In genomic region chr4:80017125-80017854, GRCh38 we compare ENCODE assay signal across 9 cellular contexts. TPM values are rescaled to one million over a fixed set of nuclear protein-coding genes. Genes with fewer than 3 reads are reported as not detected.
DNase-seq lines count a peak whose midpoint lies in the region; ATAC-seq and TF ChIP-seq lines count a peak whose summit lies in the region.
"Had no signal": no experiment of that assay in that cellular context is flagged by ENCODE, and none has a peak within 500 bp of the region (broad histone marks: within the 10 kb centered on the region; RNA-seq: fewer than 3 reads in every experiment).

No MANE protein-coding gene starts in this region.

- H2BK15ac ChIP-seq in neuronal stem cell (ENCODE audit: low read length), result no peak overlapping the region

- peaks cover 6% of the 10 kb centered on the region for H3K4me1 Mint-ChIP-seq in T-helper 17 cell
- H3K4me1 Mint-ChIP-seq: activated naive CD4-positive, alpha-beta T cell treated with anti-CD3 and anti-CD28 coated beads, Interleukin-2, amount 50 U/mL, for 24 hours had no signal

- POLR2A ChIA-PET in HEK293T (lab: Yijun Ruan, JAX), result no interaction called here

- no peak overlapping the region for H2BK12ac ChIP-seq in neuronal stem cell (ENCODE audit: low read length)

- no peak overlapping the region for H3K4ac ChIP-seq in neuronal stem cell (ENCODE audit: low read length)

- peaks cover 2% of the 10 kb centered on the region for H3K4me1 ChIP-seq in mucosa of descending colon (ENCODE audit: low read depth)
- no peaks in the 10 kb centered on the region for H3K4me1 ChIP-seq in neuronal stem cell (ENCODE audit: control insufficient read depth in 2 of 2, insufficient read depth in 1 of 2, low read depth in 1 of 2, low read length in 2 of 2)

- no peak overlapping the region for H4K8ac ChIP-seq in neuronal stem cell (ENCODE audit: low read depth, low read length)

- no peak overlapping the region for H3K23ac ChIP-seq in neuronal stem cell (ENCODE audit: low read depth, low read length, poor library complexity)

- ATAC-seq in GM18499 (IDR thresholded peaks at IDR 0.05; ENCODE audit: insufficient read depth, unreplicated experiment), result peak; percentile 56
- peak; percentile 66 for ATAC-seq in HG03097 (IDR thresholded peaks at IDR 0.05; ENCODE audit: low FRiP score, unreplicated experiment)
- ATAC-seq in T-helper 17 cell, result peak; percentile 58
- peak; percentile 40 for ATAC-seq in mucosa of descending colon
- ATAC-seq in GM21786 (IDR thresholded peaks at IDR 0.05; ENCODE audit: unreplicated experiment), result no peak

- no peak overlapping the region for H3K4me2 ChIP-seq in neuronal stem cell (ENCODE audit: insufficient read depth, low read length, poor library complexity, severe bottlenecking)

- no peak for TF ChIP-seq CTCF in mucosa of descending colon (IDR thresholded peaks at IDR 0.05)

- no peak overlapping the region for H2BK120ac ChIP-seq in neuronal stem cell (ENCODE audit: low read depth, low read length)

- no peak overlapping the region for H4K91ac ChIP-seq in neuronal stem cell (ENCODE audit: low read depth, low read length, poor library complexity)

- no peaks in the 10 kb centered on the region for H3K79me1 ChIP-seq in neuronal stem cell (ENCODE audit: low read depth, low read length)

- no peak overlapping the region for H2BK5ac ChIP-seq in neuronal stem cell (ENCODE audit: low read length)

- H3K4me3 Mint-ChIP-seq in T-helper 17 cell, result no peak overlapping the region
- H3K4me3 Mint-ChIP-seq: activated naive CD4-positive, alpha-beta T cell treated with anti-CD3 and anti-CD28 coated beads, Interleukin-2, amount 50 U/mL, for 24 hours had no signal

- no peaks in the 10 kb centered on the region for H3K36me3 ChIP-seq in mucosa of descending colon (ENCODE audit: low read depth)
- peaks cover 0 to 70% of the 10 kb centered on the region in 2 donors for H3K36me3 ChIP-seq in neuronal stem cell (replicated peaks in 1 of 2; ENCODE audit: control insufficient read depth in 2 of 2, insufficient read depth in 2 of 2, low read length in 2 of 2)

- H3K9ac ChIP-seq in neuronal stem cell (ENCODE audit: low read depth, low read length, poor library complexity), result no peak overlapping the region

- no peak overlapping the region for H3K27ac ChIP-seq in neuronal stem cell (replicated peaks; ENCODE audit: low read length)

- DNase-seq in T-helper 17 cell (no peak), mucosa of descending colon (no peak), HEK293T (ENCODE audit: extremely low spot score) (no peak), neuronal stem cell (ENCODE audit: low spot score) (no peak)
- no peak for DNase-seq in stimulated activated CD4-positive, alpha-beta T cell treated with anti-CD3 and anti-CD28 coated beads, Interleukin-1b, Interleukin-23, amount 100 ng/mL, for 48 hours

- H3K9me3 ChIP-seq in T-helper 17 cell (ENCODE audit: control insufficient read depth, low read length, poor library complexity, severe bottlenecking) (no peaks in the 10 kb centered on the region), mucosa of descending colon (no peaks in the 10 kb centered on the region), neuronal stem cell (replicated peaks in 1 of 2; ENCODE audit: control insufficient read depth in 2 of 2, insufficient read depth in 1 of 2, low read depth in 1 of 2, low read length in 2 of 2) (no peaks in the 10 kb centered on the region)

- no peak overlapping the region for H3K4me3 ChIP-seq in mucosa of descending colon
- no peak overlapping the region for H3K4me3 ChIP-seq in neuronal stem cell (ENCODE audit: low read length in 2 of 2)

- peaks cover 2% of the 10 kb centered on the region for H3K36me3 Mint-ChIP-seq in T-helper 17 cell (ENCODE audit: low read depth)

- intact Hi-C loops in mucosa of descending colon (cut with DNase I, micrococcal nuclease), result no loop called here

- H3K27me3 ChIP-seq in neuronal stem cell (ENCODE audit: control insufficient read depth in 3 of 3, insufficient read depth in 3 of 3, low read depth in 1 of 3, low read length in 3 of 3), result no peaks in the 10 kb centered on the region

- no peak overlapping the region for H3K14ac ChIP-seq in neuronal stem cell (ENCODE audit: low read length)

- WGBS in neuronal stem cell (ENCODE audit: extremely low coverage in 2 of 2, insufficient read length in 2 of 2, insufficient replicate concordance in 1 of 2), 2 donors, result no CpG with 5 or more reads among the region's 2 CpGs

- H2AFZ ChIP-seq in neuronal stem cell (ENCODE audit: low read length), result no peak overlapping the region

- H3K27ac Mint-ChIP-seq in T-helper 17 cell, result no peak overlapping the region
- H3K27ac Mint-ChIP-seq: activated naive CD4-positive, alpha-beta T cell treated with anti-CD3 and anti-CD28 coated beads, Interleukin-2, amount 50 U/mL, for 24 hours had no signal

- no peaks in the 10 kb centered on the region for H3K27me3 Mint-ChIP-seq in T-helper 17 cell
- H3K27me3 Mint-ChIP-seq: activated naive CD4-positive, alpha-beta T cell treated with anti-CD3 and anti-CD28 coated beads, Interleukin-2, amount 50 U/mL, for 24 hours had no signal

- no peak overlapping the region for H2AK5ac ChIP-seq in neuronal stem cell (ENCODE audit: low read depth, low read length)

- no peak overlapping the region for H3K18ac ChIP-seq in neuronal stem cell (ENCODE audit: low read length)

- CTCF ChIA-PET in HEK293T (lab: Yijun Ruan, JAX), result no interaction called here

TF ChIP-seq in HEK293T, 16 proteins besides CTCF, POLR2A, EP300 and RAD21:
- TF ChIP-seq NFRKB (IDR thresholded peaks at IDR 0.05), result no peak

RNA-seq across cellular contexts. Expression of gene ANTXR2, which starts 55.7 kb away (rescaled TPM):
- total RNA-seq in T-helper 17 cell (10 to 100 TPM; 58.0 to 58.9 TPM), mucosa of descending colon (100 to 1,000 TPM in 2 of 3 donors, 10 to 100 TPM in 1; 83.2 to 276 (median 120) TPM)
- polyA plus RNA-seq in neuronal stem cell (2013, experiment 1 of 2), result 14.5 TPM
- 15.2 TPM for polyA plus RNA-seq in neuronal stem cell (2013, experiment 2 of 2)
